Comparison of ENCODE assay signal across 8 cellular contexts in genomic region chr6:139109558-139109957, GRCh38. TPM values are rescaled to one million over a fixed set of nuclear protein-coding genes. Genes with fewer than 3 reads are reported as not detected.
A peak's percentile ranks its signal among the peaks of the same experiment; 100 is the strongest.
DNase-seq lines count a peak whose midpoint lies in the region; TF ChIP-seq lines count a peak whose summit lies in the region.

No MANE protein-coding gene starts in this region.

- intact Hi-C loops in dorsolateral prefrontal cortex (cut with DNase I) = no loop called here

- no peak overlapping the region for H3K4me3 ChIP-seq in fibroblast of pulmonary artery (replicated peaks; ENCODE audit: low read depth, low read length)
- no peak overlapping the region for H3K4me3 ChIP-seq in dorsolateral prefrontal cortex

- peak; percentile 26 for TF ChIP-seq CTCF in GM13976 (IDR thresholded peaks at IDR 0.05; ENCODE audit: borderline replicate concordance, control extremely low read depth, extremely low read depth, insufficient read depth, missing control alignments)
- peak; percentile 48 for TF ChIP-seq CTCF in fibroblast of pulmonary artery (IDR thresholded peaks at IDR 0.05; ENCODE audit: low read length, missing control alignments)
- TF ChIP-seq CTCF in dorsolateral prefrontal cortex (IDR thresholded peaks at IDR 0.05 in 54 of 56, conservative IDR thresholded peaks at IDR 0.05 in 2 of 56; ENCODE audit: low read depth in 1 of 56, partially characterized antibody in 56 of 56) = no peak

- H3K27ac ChIP-seq in dorsolateral prefrontal cortex = no peak overlapping the region

- peak; percentile 10 for DNase-seq in ACHN
- no peak for DNase-seq in GM13976 (ENCODE audit: low spot score)
- DNase-seq in SK-N-DZ (ENCODE audit: low spot score) = peak; percentile 54
- peak; percentile 57 for DNase-seq in fibroblast of pulmonary artery (ENCODE audit: low read depth)
- no peak for DNase-seq in GM19240 (ENCODE audit: insufficient read length, low spot score)
- no peak for DNase-seq in G401 (ENCODE audit: low spot score)
- no peak for DNase-seq in dorsolateral prefrontal cortex
- no peak for DNase-seq in DMS114 treated with DMSO at 0.1 percent for 48 hours (lab: John Stamatoyannopoulos, UW; ENCODE audit: unreplicated experiment)

- H3K27me3 ChIP-seq in dorsolateral prefrontal cortex = no peaks in the 10 kb centered on the region

- in situ Hi-C loops in ACHN (cut with HindIII; ENCODE audit: low pct_ligation_motif_present, low pct_unique_long_range_greater_than_20kb, low sequenced_read_pairs) (no loop called here), GM13976 (cut with MboI; ENCODE audit: low sequenced_read_pairs, unreplicated experiment) (loop anchor here (25.0 kb wide), 1 partner anchor 297 kb away; no protein-coding TSS in a partner anchor), G401 (cut with HindIII; ENCODE audit: low sequenced_read_pairs) (no loop called here)

RNA-seq across cellular contexts. Expression of gene HECA, which starts 25.3 kb away (rescaled TPM):
- 9.9 and 11.3 TPM in 2 replicates for polyA plus RNA-seq in SK-N-DZ (2014; cell fraction: cytosol; rRNA removed)
- 4.3 TPM in 2 replicates for polyA plus RNA-seq in SK-N-DZ (2014; cell fraction: nucleus; rRNA removed)
- 9.6 and 14.2 TPM in 2 replicates for total RNA-seq in G401 (2014; rRNA removed; shearing (Covaris generic))
- total RNA-seq in dorsolateral prefrontal cortex = 10 to 100 TPM; 19.3 to 43.8 (median 30.8) TPM

Comparison
In these comparisons a context has a peak if more than half of its experiments do, and no peak if none do; other contexts are left out.
1. DNase-seq: peak in ACHN (single experiment), SK-N-DZ (single experiment) and fibroblast of pulmonary artery (single experiment); none in GM13976 (single experiment), GM19240 (single experiment), G401 (single experiment), dorsolateral prefrontal cortex (0 of 10) and DMS114 treated with DMSO at 0.1 percent for 48 hours (single experiment).
2. CTCF ChIP-seq: peak in GM13976 (single experiment) and fibroblast of pulmonary artery (single experiment); none in dorsolateral prefrontal cortex (0 of 56).